Comparison of ENCODE assay signal across 10 cellular contexts in genomic region chr4:82562553-82562854, GRCh38. TPM values are rescaled to one million over a fixed set of nuclear protein-coding genes. Genes with fewer than 3 reads are reported as not detected.
DNase-seq lines count a peak whose midpoint lies in the region; ATAC-seq and TF ChIP-seq lines count a peak whose summit lies in the region.
"Had no signal": no experiment of that assay in that cellular context is flagged by ENCODE, and none has a peak within 500 bp of the region (broad histone marks: within the 10 kb centered on the region; RNA-seq: fewer than 3 reads in every experiment).

No MANE protein-coding gene starts in this region.

- no peaks in the 10 kb centered on the region for H3K9me3 ChIP-seq in iPS-15b (ENCODE audit: control insufficient read depth, insufficient read depth, low read length)

- no peak for DNase-seq in activated T-cell treated with anti-CD3 and anti-CD28 coated beads, Interleukin-2, amount 50 U/mL, for 72 hours
- DNase-seq in activated T-cell treated with anti-CD3 and anti-CD28 coated beads, Interleukin-2, amount 50 U/mL, for 48 hours = no peak
- no peak for DNase-seq in WTC11 (ENCODE audit: low spot score)
- no peak for DNase-seq in stimulated activated naive B cell treated with anti-CD40 and anti-IgM and Interleukin-4, amounts not matched to agents 10 μg/mL and 1 μg/mL and 100 μg/mL, for 72 hours
- no peak for DNase-seq in GDM1 (lab: John Stamatoyannopoulos, UW)
- no peak for DNase-seq in activated effector memory CD4-positive, alpha-beta T cell treated with anti-CD3 and anti-CD28 coated beads, Interleukin-2, amount 50 U/mL, for 16 hours
- DNase-seq in activated effector memory CD4-positive, alpha-beta T cell treated with Interleukin-2 at 50 U/mL for 16 hours = no peak
- DNase-seq: Karpas-422; stimulated activated naive CD4-positive, alpha-beta T cell had no signal

- no peak overlapping the region for H3K27ac Mint-ChIP-seq in activated T-cell treated with anti-CD3 and anti-CD28 coated beads, Interleukin-2, amount 50 U/mL, for 72 hours
- no peak overlapping the region for H3K27ac Mint-ChIP-seq in WTC11
- H3K27ac Mint-ChIP-seq in stimulated activated naive B cell treated with anti-CD40 and anti-IgM and Interleukin-4, amounts not matched to agents 10 μg/mL and 1 μg/mL and 100 μg/mL, for 72 hours = no peak overlapping the region

- H3K27me3 ChIP-seq in iPS-15b (ENCODE audit: control insufficient read depth, insufficient read depth, low read length) = peaks cover 18% of the 10 kb centered on the region

- ATAC-seq in activated T-cell treated with anti-CD3 and anti-CD28 coated beads, Interleukin-2, amount 50 U/mL, for 72 hours (replicated peaks in 1 of 2) = no peak
- peak; percentile 3 for ATAC-seq in WTC11
- ATAC-seq in stimulated activated naive B cell treated with anti-CD40 and anti-IgM and Interleukin-4, amounts not matched to agents 10 μg/mL and 1 μg/mL and 100 μg/mL, for 72 hours (replicated peaks) = peak in 1 of 2 donors; percentile 8

- H3K9me3 Mint-ChIP-seq in activated T-cell treated with anti-CD3 and anti-CD28 coated beads, Interleukin-2, amount 50 U/mL, for 72 hours = peaks cover 0 to 2% of the 10 kb centered on the region in 2 donors
- no peaks in the 10 kb centered on the region for H3K9me3 Mint-ChIP-seq in WTC11
- no peaks in the 10 kb centered on the region for H3K9me3 Mint-ChIP-seq in stimulated activated naive B cell treated with anti-CD40 and anti-IgM and Interleukin-4, amounts not matched to agents 10 μg/mL and 1 μg/mL and 100 μg/mL, for 72 hours

- CTCF ChIA-PET in WTC11 (lab: Charles Lee) = no interaction called here

- H3K9ac ChIP-seq in iPS-15b (ENCODE audit: low read depth, low read length) = no peak overlapping the region

- no peaks in the 10 kb centered on the region for H3K36me3 ChIP-seq in iPS-15b (ENCODE audit: control insufficient read depth, insufficient read depth, low read length)

- H3K4me3 ChIP-seq in iPS-15b (ENCODE audit: low read depth, low read length) = peak overlapping the region; percentile 57

- peaks cover 13% of the 10 kb centered on the region for H3K4me1 Mint-ChIP-seq in activated T-cell treated with anti-CD3 and anti-CD28 coated beads, Interleukin-2, amount 50 U/mL, for 72 hours (ENCODE audit: low read depth)
- H3K4me1 Mint-ChIP-seq in WTC11 = peaks cover 24% of the 10 kb centered on the region
- peaks cover 10 to 13% of the 10 kb centered on the region in 2 donors for H3K4me1 Mint-ChIP-seq in stimulated activated naive B cell treated with anti-CD40 and anti-IgM and Interleukin-4, amounts not matched to agents 10 μg/mL and 1 μg/mL and 100 μg/mL, for 72 hours

- POLR2A ChIA-PET in WTC11 (lab: Charles Lee) = interaction anchor here (0.8 kb wide), 1 partner anchor 55 kb away, joined by 3 read pairs; no protein-coding TSS in a partner anchor

- H3K27me3 Mint-ChIP-seq in activated T-cell treated with anti-CD3 and anti-CD28 coated beads, Interleukin-2, amount 50 U/mL, for 72 hours (ENCODE audit: low read depth) = peaks cover 68% of the 10 kb centered on the region
- peaks cover 21% of the 10 kb centered on the region for H3K27me3 Mint-ChIP-seq in WTC11 (ENCODE audit: low read depth)
- H3K27me3 Mint-ChIP-seq in stimulated activated naive B cell treated with anti-CD40 and anti-IgM and Interleukin-4, amounts not matched to agents 10 μg/mL and 1 μg/mL and 100 μg/mL, for 72 hours = peaks cover 52 to 53% of the 10 kb centered on the region in 2 donors

- TF ChIP-seq CTCF in WTC11 (IDR thresholded peaks at IDR 0.05) = no peak

- H3K4me1 ChIP-seq in iPS-15b (ENCODE audit: control insufficient read depth, insufficient read depth, low read length) = peaks cover 6% of the 10 kb centered on the region

- H3K4me3 Mint-ChIP-seq in activated T-cell treated with anti-CD3 and anti-CD28 coated beads, Interleukin-2, amount 50 U/mL, for 72 hours = peak overlapping the region; percentile 80 to 86
- peak overlapping the region; percentile 73 for H3K4me3 Mint-ChIP-seq in WTC11
- H3K4me3 Mint-ChIP-seq in stimulated activated naive B cell treated with anti-CD40 and anti-IgM and Interleukin-4, amounts not matched to agents 10 μg/mL and 1 μg/mL and 100 μg/mL, for 72 hours = peak overlapping the region; percentile 76 to 78

- H3K36me3 Mint-ChIP-seq in activated T-cell treated with anti-CD3 and anti-CD28 coated beads, Interleukin-2, amount 50 U/mL, for 72 hours (ENCODE audit: insufficient read depth in 2 of 2) = peaks cover 2 to 7% of the 10 kb centered on the region in 2 donors
- no peaks in the 10 kb centered on the region for H3K36me3 Mint-ChIP-seq in WTC11
- H3K36me3 Mint-ChIP-seq in stimulated activated naive B cell treated with anti-CD40 and anti-IgM and Interleukin-4, amounts not matched to agents 10 μg/mL and 1 μg/mL and 100 μg/mL, for 72 hours = peaks cover 0 to 8% of the 10 kb centered on the region in 2 donors

TF ChIP-seq in WTC11, 78 proteins besides CTCF, POLR2A, EP300 and RAD21 (continues in another document):
- TF ChIP-seq, protein P1, sequence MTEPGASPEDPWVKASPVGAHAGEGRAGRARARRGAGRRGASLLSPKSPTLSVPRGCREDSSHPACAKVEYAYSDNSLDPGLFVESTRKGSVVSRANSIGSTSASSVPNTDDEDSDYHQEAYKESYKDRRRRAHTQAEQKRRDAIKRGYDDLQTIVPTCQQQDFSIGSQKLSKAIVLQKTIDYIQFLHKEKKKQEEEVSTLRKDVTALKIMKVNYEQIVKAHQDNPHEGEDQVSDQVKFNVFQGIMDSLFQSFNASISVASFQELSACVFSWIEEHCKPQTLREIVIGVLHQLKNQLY (CRISPR knock-in tag; IDR thresholded peaks at IDR 0.05) = no peak
- TF ChIP-seq FOXJ3 (CRISPR knock-in tag; IDR thresholded peaks at IDR 0.05; ENCODE audit: borderline replicate concordance) = no peak
- TF ChIP-seq TP53 (CRISPR knock-in tag; IDR thresholded peaks at IDR 0.05) = no peak
- TF ChIP-seq, protein P2, sequence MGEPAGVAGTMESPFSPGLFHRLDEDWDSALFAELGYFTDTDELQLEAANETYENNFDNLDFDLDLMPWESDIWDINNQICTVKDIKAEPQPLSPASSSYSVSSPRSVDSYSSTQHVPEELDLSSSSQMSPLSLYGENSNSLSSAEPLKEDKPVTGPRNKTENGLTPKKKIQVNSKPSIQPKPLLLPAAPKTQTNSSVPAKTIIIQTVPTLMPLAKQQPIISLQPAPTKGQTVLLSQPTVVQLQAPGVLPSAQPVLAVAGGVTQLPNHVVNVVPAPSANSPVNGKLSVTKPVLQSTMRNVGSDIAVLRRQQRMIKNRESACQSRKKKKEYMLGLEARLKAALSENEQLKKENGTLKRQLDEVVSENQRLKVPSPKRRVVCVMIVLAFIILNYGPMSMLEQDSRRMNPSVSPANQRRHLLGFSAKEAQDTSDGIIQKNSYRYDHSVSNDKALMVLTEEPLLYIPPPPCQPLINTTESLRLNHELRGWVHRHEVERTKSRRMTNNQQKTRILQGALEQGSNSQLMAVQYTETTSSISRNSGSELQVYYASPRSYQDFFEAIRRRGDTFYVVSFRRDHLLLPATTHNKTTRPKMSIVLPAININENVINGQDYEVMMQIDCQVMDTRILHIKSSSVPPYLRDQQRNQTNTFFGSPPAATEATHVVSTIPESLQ (CRISPR knock-in tag; IDR thresholded peaks at IDR 0.05) = no peak
- no peak for TF ChIP-seq ZNF416 (CRISPR knock-in tag; IDR thresholded peaks at IDR 0.05)
- TF ChIP-seq ZNF232 (CRISPR knock-in tag; IDR thresholded peaks at IDR 0.05) = no peak
- TF ChIP-seq, protein P3, sequence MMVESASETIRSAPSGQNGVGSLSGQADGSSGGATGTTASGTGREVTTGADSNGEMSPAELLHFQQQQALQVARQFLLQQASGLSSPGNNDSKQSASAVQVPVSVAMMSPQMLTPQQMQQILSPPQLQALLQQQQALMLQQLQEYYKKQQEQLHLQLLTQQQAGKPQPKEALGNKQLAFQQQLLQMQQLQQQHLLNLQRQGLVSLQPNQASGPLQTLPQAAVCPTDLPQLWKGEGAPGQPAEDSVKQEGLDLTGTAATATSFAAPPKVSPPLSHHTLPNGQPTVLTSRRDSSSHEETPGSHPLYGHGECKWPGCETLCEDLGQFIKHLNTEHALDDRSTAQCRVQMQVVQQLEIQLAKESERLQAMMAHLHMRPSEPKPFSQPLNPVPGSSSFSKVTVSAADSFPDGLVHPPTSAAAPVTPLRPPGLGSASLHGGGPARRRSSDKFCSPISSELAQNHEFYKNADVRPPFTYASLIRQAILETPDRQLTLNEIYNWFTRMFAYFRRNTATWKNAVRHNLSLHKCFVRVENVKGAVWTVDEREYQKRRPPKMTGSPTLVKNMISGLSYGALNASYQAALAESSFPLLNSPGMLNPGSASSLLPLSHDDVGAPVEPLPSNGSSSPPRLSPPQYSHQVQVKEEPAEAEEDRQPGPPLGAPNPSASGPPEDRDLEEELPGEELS (CRISPR knock-in tag; IDR thresholded peaks at IDR 0.05) = no peak
- no peak for TF ChIP-seq EMX1 (CRISPR knock-in tag; IDR thresholded peaks at IDR 0.05)
- no peak for TF ChIP-seq PRRX2 (CRISPR knock-in tag; IDR thresholded peaks at IDR 0.05)
- no peak for TF ChIP-seq SP1 (CRISPR knock-in tag; conservative IDR thresholded peaks at IDR 0.05)
- TF ChIP-seq FOXK1 (CRISPR knock-in tag; IDR thresholded peaks at IDR 0.05) = no peak
- no peak for TF ChIP-seq CREM (CRISPR knock-in tag; IDR thresholded peaks at IDR 0.05)
- TF ChIP-seq, protein P4, sequence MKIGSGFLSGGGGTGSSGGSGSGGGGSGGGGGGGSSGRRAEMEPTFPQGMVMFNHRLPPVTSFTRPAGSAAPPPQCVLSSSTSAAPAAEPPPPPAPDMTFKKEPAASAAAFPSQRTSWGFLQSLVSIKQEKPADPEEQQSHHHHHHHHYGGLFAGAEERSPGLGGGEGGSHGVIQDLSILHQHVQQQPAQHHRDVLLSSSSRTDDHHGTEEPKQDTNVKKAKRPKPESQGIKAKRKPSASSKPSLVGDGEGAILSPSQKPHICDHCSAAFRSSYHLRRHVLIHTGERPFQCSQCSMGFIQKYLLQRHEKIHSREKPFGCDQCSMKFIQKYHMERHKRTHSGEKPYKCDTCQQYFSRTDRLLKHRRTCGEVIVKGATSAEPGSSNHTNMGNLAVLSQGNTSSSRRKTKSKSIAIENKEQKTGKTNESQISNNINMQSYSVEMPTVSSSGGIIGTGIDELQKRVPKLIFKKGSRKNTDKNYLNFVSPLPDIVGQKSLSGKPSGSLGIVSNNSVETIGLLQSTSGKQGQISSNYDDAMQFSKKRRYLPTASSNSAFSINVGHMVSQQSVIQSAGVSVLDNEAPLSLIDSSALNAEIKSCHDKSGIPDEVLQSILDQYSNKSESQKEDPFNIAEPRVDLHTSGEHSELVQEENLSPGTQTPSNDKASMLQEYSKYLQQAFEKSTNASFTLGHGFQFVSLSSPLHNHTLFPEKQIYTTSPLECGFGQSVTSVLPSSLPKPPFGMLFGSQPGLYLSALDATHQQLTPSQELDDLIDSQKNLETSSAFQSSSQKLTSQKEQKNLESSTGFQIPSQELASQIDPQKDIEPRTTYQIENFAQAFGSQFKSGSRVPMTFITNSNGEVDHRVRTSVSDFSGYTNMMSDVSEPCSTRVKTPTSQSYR (CRISPR knock-in tag; IDR thresholded peaks at IDR 0.05) = no peak

RNA-seq across cellular contexts. Expression of gene TMEM150C, which starts 0.7 kb away (rescaled TPM):
- under 1 TPM in 1 of 2 donors, not detected in 1; 0.07 TPM for total RNA-seq in activated T-cell treated with anti-CD3 and anti-CD28 coated beads, Interleukin-2, amount 50 U/mL, for 72 hours
- 2.3 to 2.7 TPM (median 2.6 TPM) in 3 replicates for total RNA-seq in WTC11 (2021)
